ENCODE assay signal across 8 cellular contexts in the genomic region with DNA sequence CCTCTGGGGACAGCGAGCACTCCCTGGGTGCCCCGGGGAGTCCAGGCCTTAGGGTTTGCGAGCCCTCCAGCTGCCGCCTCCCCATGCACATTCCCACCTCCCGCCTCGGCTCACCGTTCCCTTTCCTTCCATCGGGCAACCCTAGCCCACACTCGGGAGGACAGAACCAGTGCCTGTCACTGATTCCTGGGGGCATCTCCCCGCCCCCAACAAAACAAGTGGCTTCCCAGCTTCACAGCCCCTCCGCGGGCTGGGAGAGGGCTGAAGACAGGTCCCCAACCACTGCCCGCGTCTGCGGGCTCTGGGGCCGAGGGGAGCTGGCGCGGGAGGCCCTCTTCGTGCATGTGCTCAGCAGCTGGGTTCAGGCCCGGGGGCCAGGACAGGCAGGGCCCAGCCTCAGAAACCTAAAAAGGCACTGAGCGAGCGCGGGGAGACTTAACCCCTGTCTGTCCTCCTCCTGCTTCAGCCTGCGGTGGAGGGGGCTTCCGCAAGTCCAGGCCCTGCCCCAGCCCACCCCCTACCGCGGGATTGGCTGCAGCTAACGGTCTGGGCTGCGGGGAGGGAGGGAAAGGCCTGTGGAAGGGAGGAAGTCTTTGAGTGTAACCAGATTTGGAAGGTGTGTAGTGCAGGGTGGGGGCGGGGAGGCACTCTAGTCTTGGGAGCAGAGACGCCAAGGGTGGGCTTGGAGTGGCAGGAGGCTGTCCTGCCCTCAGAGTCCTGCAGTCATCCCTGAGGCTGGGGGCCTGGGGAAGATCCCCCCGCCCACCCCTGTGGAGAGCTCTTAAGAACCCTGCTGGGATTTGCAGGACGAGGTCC. TPM values are rescaled to one million over a fixed set of nuclear protein-coding genes. Genes with fewer than 3 reads are reported as not detected.
DNase-seq lines count a peak whose midpoint lies in the region; ATAC-seq lines count a peak whose summit lies in the region.

No MANE protein-coding gene starts in this region.

- H3K4me3 Mint-ChIP-seq in activated naive CD8-positive, alpha-beta T cell: peak overlapping the region; percentile 62
- no peak overlapping the region for H3K4me3 Mint-ChIP-seq in activated naive CD8-positive, alpha-beta T cell treated with anti-CD3 and anti-CD28 coated beads, Interleukin-2, amount 50 U/mL, for 24 hours
- H3K4me3 Mint-ChIP-seq in activated T-helper 17 cell treated with anti-CD3 and anti-CD28 coated beads, Interleukin-2, amount 50 U/mL, for 72 hours: peak overlapping the region; percentile 64
- H3K4me3 Mint-ChIP-seq in stimulated activated naive B cell treated with anti-CD40 and anti-IgM and Interleukin-4, amounts not matched to agents 10 μg/mL and 1 μg/mL and 100 μg/mL, for 72 hours: peak overlapping the region; percentile 60 to 61

- H3K27me3 ChIP-seq in iPS-20b (ENCODE audit: insufficient read depth, low read length): peaks cover 42% of the 10 kb centered on the region

- H3K4me1 Mint-ChIP-seq in activated naive CD8-positive, alpha-beta T cell (ENCODE audit: low read depth): peaks cover 13% of the 10 kb centered on the region
- H3K4me1 Mint-ChIP-seq in activated naive CD8-positive, alpha-beta T cell treated with anti-CD3 and anti-CD28 coated beads, Interleukin-2, amount 50 U/mL, for 24 hours: peaks cover 18% of the 10 kb centered on the region
- H3K4me1 Mint-ChIP-seq in activated T-helper 17 cell treated with anti-CD3 and anti-CD28 coated beads, Interleukin-2, amount 50 U/mL, for 72 hours: no peaks in the 10 kb centered on the region
- peaks cover 23 to 36% of the 10 kb centered on the region in 2 donors for H3K4me1 Mint-ChIP-seq in stimulated activated naive B cell treated with anti-CD40 and anti-IgM and Interleukin-4, amounts not matched to agents 10 μg/mL and 1 μg/mL and 100 μg/mL, for 72 hours

- no peak for ATAC-seq in activated naive CD8-positive, alpha-beta T cell treated with anti-CD3 and anti-CD28 coated beads, Interleukin-2, amount 50 U/mL, for 24 hours
- no peak for ATAC-seq in activated T-helper 17 cell treated with anti-CD3 and anti-CD28 coated beads, Interleukin-2, amount 50 U/mL, for 72 hours (replicated peaks)
- peak; percentile 34 to 41 for ATAC-seq in stimulated activated naive B cell treated with anti-CD40 and anti-IgM and Interleukin-4, amounts not matched to agents 10 μg/mL and 1 μg/mL and 100 μg/mL, for 72 hours (replicated peaks)
- no peak for ATAC-seq in GM21515 (IDR thresholded peaks at IDR 0.05; ENCODE audit: unreplicated experiment)
- ATAC-seq in GM21526 (IDR thresholded peaks at IDR 0.05; ENCODE audit: low FRiP score, unreplicated experiment): no peak

- H3K4me3 ChIP-seq in iPS-20b (ENCODE audit: low read length): peak overlapping the region; percentile 63

- H3K9me3 Mint-ChIP-seq in activated naive CD8-positive, alpha-beta T cell (ENCODE audit: low read depth): no peaks in the 10 kb centered on the region
- H3K9me3 Mint-ChIP-seq in activated naive CD8-positive, alpha-beta T cell treated with anti-CD3 and anti-CD28 coated beads, Interleukin-2, amount 50 U/mL, for 24 hours: no peaks in the 10 kb centered on the region
- no peaks in the 10 kb centered on the region for H3K9me3 Mint-ChIP-seq in activated T-helper 17 cell treated with anti-CD3 and anti-CD28 coated beads, Interleukin-2, amount 50 U/mL, for 72 hours
- no peaks in the 10 kb centered on the region for H3K9me3 Mint-ChIP-seq in stimulated activated naive B cell treated with anti-CD40 and anti-IgM and Interleukin-4, amounts not matched to agents 10 μg/mL and 1 μg/mL and 100 μg/mL, for 72 hours

- no peak for DNase-seq in activated naive CD8-positive, alpha-beta T cell treated with anti-CD3 and anti-CD28 coated beads, Interleukin-2, amount 50 U/mL, for 24 hours
- DNase-seq in stimulated activated naive B cell treated with anti-CD40 and anti-IgM and Interleukin-4, amounts not matched to agents 10 μg/mL and 1 μg/mL and 100 μg/mL, for 72 hours: no peak
- no peak for DNase-seq in SKM-1 treated with dmso at 0.1 percent for 144 hours (lab: John Stamatoyannopoulos, UW; ENCODE audit: unreplicated experiment)

- H3K27me3 Mint-ChIP-seq in activated naive CD8-positive, alpha-beta T cell: peaks cover 16% of the 10 kb centered on the region
- peaks cover 39% of the 10 kb centered on the region for H3K27me3 Mint-ChIP-seq in activated naive CD8-positive, alpha-beta T cell treated with anti-CD3 and anti-CD28 coated beads, Interleukin-2, amount 50 U/mL, for 24 hours
- H3K27me3 Mint-ChIP-seq in activated T-helper 17 cell treated with anti-CD3 and anti-CD28 coated beads, Interleukin-2, amount 50 U/mL, for 72 hours: peaks cover 24% of the 10 kb centered on the region
- H3K27me3 Mint-ChIP-seq in stimulated activated naive B cell treated with anti-CD40 and anti-IgM and Interleukin-4, amounts not matched to agents 10 μg/mL and 1 μg/mL and 100 μg/mL, for 72 hours: peaks cover 58 to 79% of the 10 kb centered on the region in 2 donors

- H3K9me3 ChIP-seq in iPS-20b (ENCODE audit: insufficient read depth, low read depth, low read length): no peaks in the 10 kb centered on the region

- H3K4me1 ChIP-seq in iPS-20b (ENCODE audit: insufficient read depth, low read length): peaks cover 21% of the 10 kb centered on the region

- H3K9ac ChIP-seq in iPS-20b (ENCODE audit: low read depth, low read length): peak overlapping the region; percentile 58

- H3K27ac ChIP-seq in iPS-20b (ENCODE audit: low read length): no peak overlapping the region

- no peak overlapping the region for H3K27ac Mint-ChIP-seq in activated naive CD8-positive, alpha-beta T cell
- no peak overlapping the region for H3K27ac Mint-ChIP-seq in activated naive CD8-positive, alpha-beta T cell treated with anti-CD3 and anti-CD28 coated beads, Interleukin-2, amount 50 U/mL, for 24 hours
- H3K27ac Mint-ChIP-seq in activated T-helper 17 cell treated with anti-CD3 and anti-CD28 coated beads, Interleukin-2, amount 50 U/mL, for 72 hours: no peak overlapping the region
- no peak overlapping the region for H3K27ac Mint-ChIP-seq in stimulated activated naive B cell treated with anti-CD40 and anti-IgM and Interleukin-4, amounts not matched to agents 10 μg/mL and 1 μg/mL and 100 μg/mL, for 72 hours

- no peaks in the 10 kb centered on the region for H3K36me3 ChIP-seq in iPS-20b (ENCODE audit: insufficient read depth, low read depth, low read length)

- H3K36me3 Mint-ChIP-seq in activated naive CD8-positive, alpha-beta T cell: no peaks in the 10 kb centered on the region
- no peaks in the 10 kb centered on the region for H3K36me3 Mint-ChIP-seq in activated naive CD8-positive, alpha-beta T cell treated with anti-CD3 and anti-CD28 coated beads, Interleukin-2, amount 50 U/mL, for 24 hours (ENCODE audit: low read depth)
- H3K36me3 Mint-ChIP-seq in activated T-helper 17 cell treated with anti-CD3 and anti-CD28 coated beads, Interleukin-2, amount 50 U/mL, for 72 hours (ENCODE audit: low read depth): no peaks in the 10 kb centered on the region
- H3K36me3 Mint-ChIP-seq in stimulated activated naive B cell treated with anti-CD40 and anti-IgM and Interleukin-4, amounts not matched to agents 10 μg/mL and 1 μg/mL and 100 μg/mL, for 72 hours: no peaks in the 10 kb centered on the region

RNA-seq across cellular contexts. Expression of a gene that starts 1.2 kb away (rescaled TPM):
- total RNA-seq in activated T-helper 17 cell treated with anti-CD3 and anti-CD28 coated beads, Interleukin-2, amount 50 U/mL, for 72 hours: under 1 TPM; 0.02 to 0.05 TPM

RNA-seq across cellular contexts. Expression of a gene that starts 31.3 kb away (rescaled TPM):
- 100 to 1,000 TPM in 1 of 2 donors, 10 to 100 TPM in 1; 69.9 to 127 TPM for total RNA-seq in activated T-helper 17 cell treated with anti-CD3 and anti-CD28 coated beads, Interleukin-2, amount 50 U/mL, for 72 hours

RNA-seq across cellular contexts. Expression of a gene that starts 39.6 kb away (rescaled TPM):
- total RNA-seq in activated T-helper 17 cell treated with anti-CD3 and anti-CD28 coated beads, Interleukin-2, amount 50 U/mL, for 72 hours: 10 to 100 TPM; 11.7 to 15.4 TPM

RNA-seq across cellular contexts. Expression of a gene that starts 55.8 kb away (rescaled TPM):
- not detected for total RNA-seq in activated T-helper 17 cell treated with anti-CD3 and anti-CD28 coated beads, Interleukin-2, amount 50 U/mL, for 72 hours

Comparison
In these comparisons a context has a peak if more than half of its experiments do, and no peak if none do; other contexts are left out.
1. ATAC-seq: peak in stimulated activated naive B cell treated with anti-CD40 and anti-IgM and Interleukin-4, amounts not matched to agents 10 μg/mL and 1 μg/mL and 100 μg/mL, for 72 hours (2 of 2); none in activated naive CD8-positive, alpha-beta T cell treated with anti-CD3 and anti-CD28 coated beads, Interleukin-2, amount 50 U/mL, for 24 hours (single experiment), activated T-helper 17 cell treated with anti-CD3 and anti-CD28 coated beads, Interleukin-2, amount 50 U/mL, for 72 hours (single experiment), GM21515 (single experiment) and GM21526 (single experiment).